In the genomic region with DNA sequence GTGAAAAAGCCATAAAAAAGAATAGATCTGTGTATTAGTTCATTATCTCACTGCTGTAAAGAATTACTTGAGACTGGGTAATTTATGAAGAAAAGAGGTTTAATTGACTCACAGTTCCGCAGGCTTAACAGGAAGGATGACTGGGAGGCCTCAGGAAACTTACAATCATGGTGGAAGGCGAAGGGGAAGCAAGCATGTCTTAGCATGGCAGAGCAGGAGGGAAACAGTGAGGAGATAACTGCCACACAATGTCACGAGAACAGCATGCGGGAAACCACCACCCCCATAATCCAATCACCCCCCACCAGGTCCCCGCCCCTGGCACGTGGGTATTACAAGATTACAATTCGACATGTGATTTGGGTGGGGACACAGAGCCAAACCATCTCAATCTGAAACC, we compare ENCODE assay signal across 18 cellular contexts. TPM values are rescaled to one million over a fixed set of nuclear protein-coding genes. Genes with fewer than 3 reads are reported as not detected.
DNase-seq lines count a peak whose midpoint lies in the region; ATAC-seq, FAIRE-seq and TF ChIP-seq lines count a peak whose summit lies in the region.
"Had no signal": no experiment of that assay in that cellular context is flagged by ENCODE, and none has a peak within 500 bp of the region (broad histone marks: within the 10 kb centered on the region; RNA-seq: fewer than 3 reads in every experiment).

No MANE protein-coding gene starts in this region.

- no peak for FAIRE-seq in astrocyte (lab: Jason Lieb, UNC)
- FAIRE-seq: GM12891 had no signal

- no peak overlapping the region for H3K4me3 ChIP-seq in heart left ventricle
- no peak overlapping the region for H3K4me3 ChIP-seq in astrocyte (ENCODE audit: insufficient read depth, low read depth, low read length)
- H3K4me3 ChIP-seq in mesenchymal stem cell (ENCODE audit: insufficient read depth in 1 of 2, low read depth in 1 of 2, low read length in 2 of 2), result no peak overlapping the region
- H3K4me3 ChIP-seq in upper lobe of right lung, result no peak overlapping the region

- no peak overlapping the region for H3K9ac ChIP-seq in astrocyte (ENCODE audit: low read length)
- peak overlapping the region; percentile 81 for H3K9ac ChIP-seq in mesenchymal stem cell (ENCODE audit: low read length)

- H4K91ac ChIP-seq in mesenchymal stem cell (ENCODE audit: low read length), result no peak overlapping the region

- H3K23ac ChIP-seq in mesenchymal stem cell (ENCODE audit: low read length in 2 of 2), result no peak overlapping the region

- no peak overlapping the region for H2AK5ac ChIP-seq in mesenchymal stem cell (ENCODE audit: low read length, severe bottlenecking)

- no peak overlapping the region for H2BK15ac ChIP-seq in mesenchymal stem cell (ENCODE audit: low read depth, poor library complexity, severe bottlenecking)

- ATAC-seq in heart left ventricle, result no peak
- ATAC-seq in upper lobe of right lung, result no peak
- ATAC-seq: Panc1 had no signal

- peak overlapping the region; percentile 70 for H3K27ac Mint-ChIP-seq in astrocyte (ENCODE audit: unreplicated experiment)

- peak overlapping the region in 1 of 2 experiments; percentile 62 for H3K18ac ChIP-seq in mesenchymal stem cell (ENCODE audit: low read depth in 1 of 2, low read length in 2 of 2)

- H3K14ac ChIP-seq in mesenchymal stem cell (ENCODE audit: low read length in 2 of 2), result no peak overlapping the region

- peaks cover 3% of the 10 kb centered on the region for H3K79me2 ChIP-seq in astrocyte (ENCODE audit: insufficient read depth, low read length)

- TF ChIP-seq POLR2A in heart left ventricle (IDR thresholded peaks at IDR 0.05), result no peak

- H3K27ac ChIP-seq in heart left ventricle (peak overlapping the region in 7 of 12 donors; percentile 7 to 85 (median 74)), astrocyte (ENCODE audit: low read depth, low read length) (peak overlapping the region; percentile 92), mesenchymal stem cell (ENCODE audit: low read length, poor library complexity, severe bottlenecking) (no peak overlapping the region), upper lobe of right lung (peak overlapping the region; percentile 72)
- H3K27ac ChIP-seq: HL-60 had no signal

- H3K4me3 Mint-ChIP-seq in astrocyte (ENCODE audit: unreplicated experiment), result no peak overlapping the region
- H3K4me3 Mint-ChIP-seq: CD4-positive, CD25-positive, alpha-beta regulatory T cell had no signal

- H3K4me2 ChIP-seq in astrocyte (ENCODE audit: low read length), result no peak overlapping the region
- no peak overlapping the region for H3K4me2 ChIP-seq in mesenchymal stem cell (ENCODE audit: low read length, poor library complexity, severe bottlenecking)

- no peak overlapping the region for H2BK5ac ChIP-seq in mesenchymal stem cell (ENCODE audit: low read depth, low read length, poor library complexity, severe bottlenecking)

- H2BK12ac ChIP-seq in mesenchymal stem cell (ENCODE audit: low read length in 2 of 2), result peak overlapping the region in 1 of 2 experiments; percentile 72

- H3K9me3 ChIP-seq in heart left ventricle, result no peaks in the 10 kb centered on the region
- no peaks in the 10 kb centered on the region for H3K9me3 ChIP-seq in astrocyte (ENCODE audit: insufficient read depth, low read depth, low read length)
- no peaks in the 10 kb centered on the region for H3K9me3 ChIP-seq in mesenchymal stem cell (ENCODE audit: control insufficient read depth, low read length)
- no peaks in the 10 kb centered on the region for H3K9me3 ChIP-seq in upper lobe of right lung

- TF ChIP-seq CTCF in heart left ventricle (IDR thresholded peaks at IDR 0.05), result no peak
- no peak for TF ChIP-seq CTCF in astrocyte (IDR thresholded peaks at IDR 0.05; ENCODE audit: insufficient read depth, low read depth, low read length)
- no peak for TF ChIP-seq CTCF in upper lobe of right lung (IDR thresholded peaks at IDR 0.05)

- H3K4me1 ChIP-seq in heart left ventricle (peaks cover 0 to 40% (median 29%) of the 10 kb centered on the region in 12 donors), astrocyte (ENCODE audit: insufficient read depth, low read length) (peaks cover 22% of the 10 kb centered on the region), mesenchymal stem cell (ENCODE audit: control insufficient read depth, insufficient read depth, low read depth, low read length) (peaks cover 8% of the 10 kb centered on the region), upper lobe of right lung (peaks cover 12% of the 10 kb centered on the region)

- H2AFZ ChIP-seq in astrocyte (ENCODE audit: low read depth, low read length) (no peak overlapping the region), mesenchymal stem cell (ENCODE audit: low read depth, low read length) (no peak overlapping the region)

- H4K8ac ChIP-seq in mesenchymal stem cell (ENCODE audit: low read length), result no peak overlapping the region

- no peaks in the 10 kb centered on the region for H3K9me3 Mint-ChIP-seq in astrocyte (ENCODE audit: unreplicated experiment)

- peaks cover 13% of the 10 kb centered on the region for H3K79me1 ChIP-seq in mesenchymal stem cell (replicated peaks; ENCODE audit: low read length, poor library complexity, severe bottlenecking)

- no peak overlapping the region for H3K4ac ChIP-seq in mesenchymal stem cell (ENCODE audit: low read depth in 1 of 2, low read length in 2 of 2)

- no peak for DNase-seq in heart left ventricle
- DNase-seq in cardiac septum (ENCODE audit: low spot score), result no peak
- no peak for DNase-seq in astrocyte (ENCODE audit: low read depth)
- DNase-seq in mesenchymal stem cell, result no peak
- DNase-seq in upper lobe of right lung, result no peak
- DNase-seq in COR-L47 (lab: John Stamatoyannopoulos, UW), result no peak
- no peak for DNase-seq in EL
- no peak for DNase-seq in NOMO-1 treated with DMSO at 0.1 percent for 48 hours (lab: John Stamatoyannopoulos, UW; ENCODE audit: unreplicated experiment)
- DNase-seq: ACHN; Calu3; CD4-positive, CD25-positive, alpha-beta regulatory T cell; KBM-7; NCI-H1092; NCI-H1694; SIG-M5 had no signal

- no peak overlapping the region for H2BK120ac ChIP-seq in mesenchymal stem cell (ENCODE audit: low read depth, low read length)

- H3K4me1 Mint-ChIP-seq in astrocyte (ENCODE audit: low read depth, unreplicated experiment), result peaks cover 19% of the 10 kb centered on the region

- peaks cover 12% of the 10 kb centered on the region for H3K36me3 Mint-ChIP-seq in astrocyte (ENCODE audit: low read depth, unreplicated experiment)

- H3K36me3 ChIP-seq in heart left ventricle, result peaks cover 0 to 20% (median 14%) of the 10 kb centered on the region in 9 donors
- peaks cover 4% of the 10 kb centered on the region for H3K36me3 ChIP-seq in astrocyte (ENCODE audit: insufficient read depth, low read length)
- H3K36me3 ChIP-seq in mesenchymal stem cell (ENCODE audit: control insufficient read depth in 1 of 2, insufficient read depth in 2 of 2, low read depth in 1 of 2, low read length in 2 of 2), result peaks cover 0 to 20% of the 10 kb centered on the region in 2 experiments
- peaks cover 13% of the 10 kb centered on the region for H3K36me3 ChIP-seq in upper lobe of right lung

- 78 to 85% (median 80%) methylated on average over 7 of the region's 7 CpGs for WGBS in heart left ventricle, 4 donors
- WGBS in mesenchymal stem cell, result 94% methylated on average over 7 of the region's 7 CpGs

- intact Hi-C loops in heart left ventricle (cut with DNase I) (loop anchor here in 1 of 10 donors (5.0 kb wide), 1 partner anchor 41 kb away; a partner anchor contains a TSS), cardiac septum (cut with DNase I) (loop anchor here (2.0 to 10.0 kb wide), 3 partner anchors 30 to 288 kb away; a partner anchor contains a TSS), upper lobe of right lung (cut with DNase I) (no loop called here)

- no peaks in the 10 kb centered on the region for H3K27me3 Mint-ChIP-seq in astrocyte (ENCODE audit: low read depth, unreplicated experiment)
- H3K27me3 Mint-ChIP-seq: CD4-positive, CD25-positive, alpha-beta regulatory T cell had no signal

- H3K27me3 ChIP-seq in heart left ventricle, result no peaks in the 10 kb centered on the region
- H3K27me3 ChIP-seq in astrocyte (ENCODE audit: insufficient read depth, low read length), result no peaks in the 10 kb centered on the region
- no peaks in the 10 kb centered on the region for H3K27me3 ChIP-seq in mesenchymal stem cell (ENCODE audit: control insufficient read depth in 1 of 2, insufficient read depth in 1 of 2, low read length in 2 of 2)
- H3K27me3 ChIP-seq in upper lobe of right lung, result no peaks in the 10 kb centered on the region

- no peaks in the 10 kb centered on the region for H4K20me1 ChIP-seq in astrocyte (ENCODE audit: insufficient read depth, low read length)

RNA-seq across cellular contexts. Expression of a gene that starts 39.1 kb away (rescaled TPM):
- 10 to 100 TPM in 2 of 9 donors, 1 to 10 TPM in 7; 4.5 to 10.2 (median 8.3) TPM for total RNA-seq in heart left ventricle
- 1 to 10 TPM; 8.8 to 8.9 TPM for polyA plus RNA-seq in heart left ventricle
- 6.2 TPM for total RNA-seq in cardiac septum
- total RNA-seq in astrocyte, result 6.7 and 7.1 TPM in 2 replicates
- 5.9 TPM for polyA plus RNA-seq in mesenchymal stem cell (2013, experiment 1 of 2)
- 6.1 TPM for polyA plus RNA-seq in mesenchymal stem cell (2013, experiment 2 of 2)
- total RNA-seq in upper lobe of right lung, result 8.9 TPM
